In the genomic region with DNA sequence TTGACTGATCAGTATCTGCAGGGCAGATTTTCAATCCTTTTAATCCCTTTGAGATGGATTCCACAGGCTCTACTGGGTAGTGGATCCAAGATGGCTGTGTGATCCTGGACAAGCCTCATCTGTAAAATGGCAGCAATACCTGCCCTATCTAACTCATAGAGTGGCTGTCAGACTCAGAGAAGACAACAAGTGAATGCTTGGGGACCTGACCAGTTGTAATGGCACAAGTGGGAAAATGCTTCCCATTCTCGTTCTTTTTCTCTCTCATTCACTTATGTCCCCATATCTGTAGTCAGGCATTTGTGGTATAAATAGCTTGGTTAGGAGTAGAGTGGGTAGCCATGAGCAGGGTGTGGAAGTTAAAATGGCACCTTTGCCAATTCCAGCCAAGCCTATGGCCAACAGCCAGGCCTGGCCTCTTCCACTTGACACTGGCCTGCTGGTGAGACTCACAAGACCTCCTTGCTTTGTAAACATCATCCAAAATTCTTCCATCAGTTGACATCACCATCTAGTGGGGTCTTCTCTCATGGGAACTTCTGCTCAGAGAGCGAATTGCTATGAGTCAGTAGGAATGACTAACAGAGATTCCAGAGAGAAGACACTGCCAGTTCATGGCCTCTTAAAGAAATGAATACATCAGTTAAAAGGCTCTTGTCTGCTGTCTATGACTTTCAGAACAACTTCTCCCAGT, we compare ENCODE assay signal across 11 cellular contexts.
A peak's percentile ranks its signal among the peaks of the same experiment; 100 is the strongest.
DNase-seq lines count a peak whose midpoint lies in the region; ATAC-seq and TF ChIP-seq lines count a peak whose summit lies in the region.
"Had no signal": no experiment of that assay in that cellular context is flagged by ENCODE, and none has a peak within 500 bp of the region (broad histone marks: within the 10 kb centered on the region; RNA-seq: fewer than 3 reads in every experiment).

No MANE protein-coding gene starts in this region.

- peak; percentile 14 for ATAC-seq in GM21526 (IDR thresholded peaks at IDR 0.05; ENCODE audit: low FRiP score, unreplicated experiment)
- no peak for ATAC-seq in GM19328 (IDR thresholded peaks at IDR 0.05; ENCODE audit: unreplicated experiment)
- no peak for ATAC-seq in HG02840 (IDR thresholded peaks at IDR 0.05; ENCODE audit: low FRiP score, unreplicated experiment)
- ATAC-seq: A549 had no signal

- in situ Hi-C loops in ACHN (cut with HindIII; ENCODE audit: low pct_ligation_motif_present, low pct_unique_long_range_greater_than_20kb, low sequenced_read_pairs): no loop called here

- TF ChIP-seq EP300 in esophagus muscularis mucosa (IDR thresholded peaks at IDR 0.05): no peak

- no peak for TF ChIP-seq POLR2A in esophagus muscularis mucosa (IDR thresholded peaks at IDR 0.05; ENCODE audit: low read depth)

- no peak overlapping the region for H3K4me3 ChIP-seq in KMS-11 (IDR thresholded peaks at IDR 0.05; ENCODE audit: insufficient read depth, low read depth, low read length)
- H3K4me3 ChIP-seq in esophagus muscularis mucosa: no peak overlapping the region
- H3K4me3 ChIP-seq: A549 had no signal

- no peaks in the 10 kb centered on the region for H4K20me1 ChIP-seq in KMS-11 (ENCODE audit: insufficient read depth)

- H3K79me2 ChIP-seq in KMS-11 (ENCODE audit: insufficient read depth, low read depth): no peaks in the 10 kb centered on the region

- peaks cover 22% of the 10 kb centered on the region for H3K4me1 ChIP-seq in KMS-11 (ENCODE audit: low read depth, poor library complexity, severe bottlenecking)
- no peaks in the 10 kb centered on the region for H3K4me1 ChIP-seq in esophagus muscularis mucosa
- H3K4me1 ChIP-seq: A549 had no signal

- H3K9me3 ChIP-seq in esophagus muscularis mucosa: peaks cover 0 to 3% (median 0%) of the 10 kb centered on the region in 4 donors
- H3K9me3 ChIP-seq: A549 had no signal

- no peaks in the 10 kb centered on the region for H3K27me3 ChIP-seq in KMS-11 (ENCODE audit: insufficient read depth, low read depth)
- no peaks in the 10 kb centered on the region for H3K27me3 ChIP-seq in esophagus muscularis mucosa

- no peaks in the 10 kb centered on the region for H3K36me3 ChIP-seq in KMS-11 (ENCODE audit: insufficient read depth)
- no peaks in the 10 kb centered on the region for H3K36me3 ChIP-seq in esophagus muscularis mucosa

- peak overlapping the region; percentile 47; the same call in 1 of the 2 replicates for H3K4me2 ChIP-seq in KMS-11
- H3K4me2 ChIP-seq: A549 had no signal

- H2AFZ ChIP-seq in KMS-11 (ENCODE audit: low read depth): peak overlapping the region; percentile 5; the same call in 1 of the 2 replicates

- 92% methylated on average over 2 of the region's 2 CpGs for WGBS in esophagus muscularis mucosa

- H3K27ac ChIP-seq in KMS-11 (peak overlapping the region; percentile 53; the same call in 1 of the 2 replicates), esophagus muscularis mucosa (replicated peaks in 1 of 4) (no peak overlapping the region)
- H3K27ac ChIP-seq: A549 had no signal

- intact Hi-C loops in esophagus muscularis mucosa (cut with DNase I): no loop called here

- TF ChIP-seq CTCF in KMS-11 (conservative IDR thresholded peaks at IDR 0.05; ENCODE audit: low read depth, low read length) (no peak), esophagus muscularis mucosa (IDR thresholded peaks at IDR 0.05) (no peak)

- H3K9ac ChIP-seq in KMS-11: no peak overlapping the region

- DNase-seq in ACHN (peak; percentile 71), esophagus muscularis mucosa (ENCODE audit: extremely low spot score) (peak; percentile 64), SHP77 treated with DMSO at 0.1 percent for 48 hours (lab: John Stamatoyannopoulos, UW) (no peak), NCI-H524 treated with DMSO at 0.1 percent for 48 hours (lab: John Stamatoyannopoulos, UW) (no peak)
- DNase-seq: hypothalamus; stimulated activated CD4-positive, alpha-beta T cell treated with anti-CD3 and anti-CD28 coated beads, Interleukin-4, amount 100 ng/mL, for 1 hour had no signal

Comparison
In these comparisons a context has a peak if more than half of its experiments do, and no peak if none do; other contexts are left out.
1. DNase-seq: peak in ACHN (single experiment) and esophagus muscularis mucosa (single experiment); none in SHP77 treated with DMSO at 0.1 percent for 48 hours (single experiment) and NCI-H524 treated with DMSO at 0.1 percent for 48 hours (single experiment).